ENCODE assay signal across 1 cellular context in genomic region chr7:70116244-70116643, GRCh38.
TF ChIP-seq lines count a peak whose summit lies in the region.

No MANE protein-coding gene starts in this region.

TF ChIP-seq in GM23338, 12 proteins besides CTCF, POLR2A, EP300 and RAD21 (continued from another document):
- TF ChIP-seq, protein P1, sequence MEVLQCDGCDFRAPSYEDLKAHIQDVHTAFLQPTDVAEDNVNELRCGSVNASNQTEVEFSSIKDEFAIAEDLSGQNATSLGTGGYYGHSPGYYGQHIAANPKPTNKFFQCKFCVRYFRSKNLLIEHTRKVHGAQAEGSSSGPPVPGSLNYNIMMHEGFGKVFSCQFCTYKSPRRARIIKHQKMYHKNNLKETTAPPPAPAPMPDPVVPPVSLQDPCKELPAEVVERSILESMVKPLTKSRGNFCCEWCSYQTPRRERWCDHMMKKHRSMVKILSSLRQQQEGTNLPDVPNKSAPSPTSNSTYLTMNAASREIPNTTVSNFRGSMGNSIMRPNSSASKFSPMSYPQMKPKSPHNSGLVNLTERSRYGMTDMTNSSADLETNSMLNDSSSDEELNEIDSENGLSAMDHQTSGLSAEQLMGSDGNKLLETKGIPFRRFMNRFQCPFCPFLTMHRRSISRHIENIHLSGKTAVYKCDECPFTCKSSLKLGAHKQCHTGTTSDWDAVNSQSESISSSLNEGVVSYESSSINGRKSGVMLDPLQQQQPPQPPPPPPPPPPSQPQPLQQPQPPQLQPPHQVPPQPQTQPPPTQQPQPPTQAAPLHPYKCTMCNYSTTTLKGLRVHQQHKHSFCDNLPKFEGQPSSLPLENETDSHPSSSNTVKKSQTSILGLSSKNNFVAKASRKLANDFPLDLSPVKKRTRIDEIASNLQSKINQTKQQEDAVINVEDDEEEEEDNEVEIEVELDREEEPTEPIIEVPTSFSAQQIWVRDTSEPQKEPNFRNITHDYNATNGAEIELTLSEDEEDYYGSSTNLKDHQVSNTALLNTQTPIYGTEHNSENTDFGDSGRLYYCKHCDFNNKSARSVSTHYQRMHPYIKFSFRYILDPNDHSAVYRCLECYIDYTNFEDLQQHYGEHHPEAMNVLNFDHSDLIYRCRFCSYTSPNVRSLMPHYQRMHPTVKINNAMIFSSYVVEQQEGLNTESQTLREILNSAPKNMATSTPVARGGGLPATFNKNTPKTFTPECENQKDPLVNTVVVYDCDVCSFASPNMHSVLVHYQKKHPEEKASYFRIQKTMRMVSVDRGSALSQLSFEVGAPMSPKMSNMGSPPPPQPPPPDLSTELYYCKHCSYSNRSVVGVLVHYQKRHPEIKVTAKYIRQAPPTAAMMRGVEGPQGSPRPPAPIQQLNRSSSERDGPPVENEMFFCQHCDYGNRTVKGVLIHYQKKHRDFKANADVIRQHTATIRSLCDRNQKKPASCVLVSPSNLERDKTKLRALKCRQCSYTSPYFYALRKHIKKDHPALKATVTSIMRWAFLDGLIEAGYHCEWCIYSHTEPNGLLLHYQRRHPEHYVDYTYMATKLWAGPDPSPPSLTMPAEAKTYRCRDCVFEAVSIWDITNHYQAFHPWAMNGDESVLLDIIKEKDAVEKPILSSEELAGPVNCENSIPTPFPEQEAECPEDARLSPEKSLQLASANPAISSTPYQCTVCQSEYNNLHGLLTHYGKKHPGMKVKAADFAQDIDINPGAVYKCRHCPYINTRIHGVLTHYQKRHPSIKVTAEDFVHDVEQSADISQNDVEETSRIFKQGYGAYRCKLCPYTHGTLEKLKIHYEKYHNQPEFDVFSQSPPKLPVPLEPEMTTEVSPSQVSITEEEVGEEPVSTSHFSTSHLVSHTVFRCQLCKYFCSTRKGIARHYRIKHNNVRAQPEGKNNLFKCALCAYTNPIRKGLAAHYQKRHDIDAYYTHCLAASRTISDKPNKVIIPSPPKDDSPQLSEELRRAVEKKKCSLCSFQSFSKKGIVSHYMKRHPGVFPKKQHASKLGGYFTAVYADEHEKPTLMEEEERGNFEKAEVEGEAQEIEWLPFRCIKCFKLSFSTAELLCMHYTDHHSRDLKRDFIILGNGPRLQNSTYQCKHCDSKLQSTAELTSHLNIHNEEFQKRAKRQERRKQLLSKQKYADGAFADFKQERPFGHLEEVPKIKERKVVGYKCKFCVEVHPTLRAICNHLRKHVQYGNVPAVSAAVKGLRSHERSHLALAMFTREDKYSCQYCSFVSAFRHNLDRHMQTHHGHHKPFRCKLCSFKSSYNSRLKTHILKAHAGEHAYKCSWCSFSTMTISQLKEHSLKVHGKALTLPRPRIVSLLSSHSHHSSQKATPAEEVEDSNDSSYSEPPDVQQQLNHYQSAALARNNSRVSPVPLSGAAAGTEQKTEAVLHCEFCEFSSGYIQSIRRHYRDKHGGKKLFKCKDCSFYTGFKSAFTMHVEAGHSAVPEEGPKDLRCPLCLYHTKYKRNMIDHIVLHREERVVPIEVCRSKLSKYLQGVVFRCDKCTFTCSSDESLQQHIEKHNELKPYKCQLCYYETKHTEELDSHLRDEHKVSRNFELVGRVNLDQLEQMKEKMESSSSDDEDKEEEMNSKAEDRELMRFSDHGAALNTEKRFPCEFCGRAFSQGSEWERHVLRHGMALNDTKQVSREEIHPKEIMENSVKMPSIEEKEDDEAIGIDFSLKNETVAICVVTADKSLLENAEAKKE (CRISPR knock-in tag; IDR thresholded peaks at IDR 0.05), result no peak
- TF ChIP-seq CREB1 (CRISPR knock-in tag; IDR thresholded peaks at IDR 0.05; ENCODE audit: low read depth), result no peak
- TF ChIP-seq NANOG (IDR thresholded peaks at IDR 0.05; ENCODE audit: borderline replicate concordance), result no peak
- TF ChIP-seq POLR2AphosphoS5 (IDR thresholded peaks at IDR 0.05; ENCODE audit: low read depth), result no peak
- TF ChIP-seq, protein P2, sequence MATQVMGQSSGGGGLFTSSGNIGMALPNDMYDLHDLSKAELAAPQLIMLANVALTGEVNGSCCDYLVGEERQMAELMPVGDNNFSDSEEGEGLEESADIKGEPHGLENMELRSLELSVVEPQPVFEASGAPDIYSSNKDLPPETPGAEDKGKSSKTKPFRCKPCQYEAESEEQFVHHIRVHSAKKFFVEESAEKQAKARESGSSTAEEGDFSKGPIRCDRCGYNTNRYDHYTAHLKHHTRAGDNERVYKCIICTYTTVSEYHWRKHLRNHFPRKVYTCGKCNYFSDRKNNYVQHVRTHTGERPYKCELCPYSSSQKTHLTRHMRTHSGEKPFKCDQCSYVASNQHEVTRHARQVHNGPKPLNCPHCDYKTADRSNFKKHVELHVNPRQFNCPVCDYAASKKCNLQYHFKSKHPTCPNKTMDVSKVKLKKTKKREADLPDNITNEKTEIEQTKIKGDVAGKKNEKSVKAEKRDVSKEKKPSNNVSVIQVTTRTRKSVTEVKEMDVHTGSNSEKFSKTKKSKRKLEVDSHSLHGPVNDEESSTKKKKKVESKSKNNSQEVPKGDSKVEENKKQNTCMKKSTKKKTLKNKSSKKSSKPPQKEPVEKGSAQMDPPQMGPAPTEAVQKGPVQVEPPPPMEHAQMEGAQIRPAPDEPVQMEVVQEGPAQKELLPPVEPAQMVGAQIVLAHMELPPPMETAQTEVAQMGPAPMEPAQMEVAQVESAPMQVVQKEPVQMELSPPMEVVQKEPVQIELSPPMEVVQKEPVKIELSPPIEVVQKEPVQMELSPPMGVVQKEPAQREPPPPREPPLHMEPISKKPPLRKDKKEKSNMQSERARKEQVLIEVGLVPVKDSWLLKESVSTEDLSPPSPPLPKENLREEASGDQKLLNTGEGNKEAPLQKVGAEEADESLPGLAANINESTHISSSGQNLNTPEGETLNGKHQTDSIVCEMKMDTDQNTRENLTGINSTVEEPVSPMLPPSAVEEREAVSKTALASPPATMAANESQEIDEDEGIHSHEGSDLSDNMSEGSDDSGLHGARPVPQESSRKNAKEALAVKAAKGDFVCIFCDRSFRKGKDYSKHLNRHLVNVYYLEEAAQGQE (IDR thresholded peaks at IDR 0.05; ENCODE audit: unreplicated experiment), result no peak
- no peak for TF ChIP-seq EZH2phosphoT487 (IDR thresholded peaks at IDR 0.05; ENCODE audit: unreplicated experiment)
